Comparison of ENCODE assay signal across 8 cellular contexts in the genomic region with DNA sequence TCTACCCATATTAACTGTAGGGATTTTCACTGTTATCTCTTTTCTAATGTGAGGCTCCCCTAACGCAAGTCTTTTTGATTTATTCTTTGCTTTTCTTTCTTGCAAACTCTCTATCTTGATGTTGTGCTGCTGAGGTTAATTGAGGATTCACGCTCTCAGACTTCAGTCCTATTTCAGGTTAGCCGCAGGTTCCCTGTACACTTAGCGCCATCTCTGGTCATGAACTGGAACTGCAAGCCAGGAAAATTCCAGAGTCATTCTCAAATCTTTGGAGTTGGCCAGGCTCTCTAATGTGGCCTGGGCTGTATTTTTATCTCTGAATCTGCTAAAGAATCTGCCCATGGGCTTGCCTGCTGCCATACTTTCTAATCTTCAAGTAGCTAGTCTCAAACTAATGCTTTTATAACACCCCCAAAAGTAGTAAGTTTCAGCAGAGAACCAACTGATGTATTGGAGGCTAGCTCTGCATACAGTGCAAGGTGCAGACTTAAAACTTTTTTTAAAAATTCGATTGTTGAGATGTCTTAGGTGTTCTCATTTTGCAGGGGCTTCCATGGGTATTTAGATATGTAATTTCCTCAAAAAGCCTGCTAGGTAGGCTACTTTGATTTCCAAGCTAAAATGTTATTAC.
A peak's percentile ranks its signal among the peaks of the same experiment; 100 is the strongest.
DNase-seq lines count a peak whose midpoint lies in the region; ATAC-seq, FAIRE-seq and TF ChIP-seq lines count a peak whose summit lies in the region.

No MANE protein-coding gene starts in this region.

- POLR2A ChIA-PET in activated CD8-positive, alpha-beta T cell treated with anti-CD3 and anti-CD28 coated beads for 36 hours (lab: Charles Lee) = no interaction called here

- FAIRE-seq in GM18507 (lab: Jason Lieb, UNC) = peak; percentile 78

- intact Hi-C loops in activated CD8-positive, alpha-beta T cell treated with anti-CD3 and anti-CD28 coated beads for 36 hours (cut with micrococcal nuclease) = no loop called here

- H3K4me3 ChIP-seq in HL-60 (replicated peaks; ENCODE audit: insufficient read depth, low read length) = no peak overlapping the region

- H3K27ac ChIP-seq in C4-2B = no peak overlapping the region
- H3K27ac ChIP-seq in HL-60 (replicated peaks) = no peak overlapping the region

- CTCF ChIA-PET in activated CD8-positive, alpha-beta T cell treated with anti-CD3 and anti-CD28 coated beads for 36 hours (lab: Charles Lee) = interaction anchor here (0.6 to 1.5 kb wide), 10 partner anchors 11 to 138 kb away, joined by 3 to 8 read pairs (median 4); no protein-coding TSS in a partner anchor

- H3K27me3 Mint-ChIP-seq in activated CD8-positive, alpha-beta T cell treated with anti-CD3 and anti-CD28 coated beads for 36 hours = peaks cover 4% of the 10 kb centered on the region

- no peaks in the 10 kb centered on the region for H3K36me3 Mint-ChIP-seq in activated CD8-positive, alpha-beta T cell treated with anti-CD3 and anti-CD28 coated beads for 36 hours (ENCODE audit: low read depth)
- H3K36me3 Mint-ChIP-seq in stimulated activated effector memory CD8-positive, alpha-beta T cell treated with anti-CD3 and anti-CD28 coated beads, Interleukin-12 subunit alpha, Interleukin-12 subunit beta, amount 100 ng/mL, for 72 hours = no peaks in the 10 kb centered on the region

- no peak overlapping the region for H3K27ac Mint-ChIP-seq in activated CD8-positive, alpha-beta T cell treated with anti-CD3 and anti-CD28 coated beads for 36 hours
- H3K27ac Mint-ChIP-seq in stimulated activated effector memory CD8-positive, alpha-beta T cell treated with anti-CD3 and anti-CD28 coated beads, Interleukin-12 subunit alpha, Interleukin-12 subunit beta, amount 100 ng/mL, for 72 hours = no peak overlapping the region

- TF ChIP-seq CTCF in C4-2B (conservative IDR thresholded peaks at IDR 0.05) = peak; percentile 93
- TF ChIP-seq CTCF in HL-60 (IDR thresholded peaks at IDR 0.05; ENCODE audit: insufficient read depth, low read length) = peak; percentile 97
- peak; percentile 97 for TF ChIP-seq CTCF in activated CD8-positive, alpha-beta T cell treated with anti-CD3 and anti-CD28 coated beads for 36 hours (IDR thresholded peaks at IDR 0.05)

- H3K9me3 Mint-ChIP-seq in activated CD8-positive, alpha-beta T cell treated with anti-CD3 and anti-CD28 coated beads for 36 hours = no peaks in the 10 kb centered on the region
- H3K9me3 Mint-ChIP-seq in stimulated activated effector memory CD8-positive, alpha-beta T cell treated with anti-CD3 and anti-CD28 coated beads, Interleukin-12 subunit alpha, Interleukin-12 subunit beta, amount 100 ng/mL, for 72 hours = no peaks in the 10 kb centered on the region

- H3K4me3 Mint-ChIP-seq in activated CD8-positive, alpha-beta T cell treated with anti-CD3 and anti-CD28 coated beads for 36 hours = no peak overlapping the region
- H3K4me3 Mint-ChIP-seq in stimulated activated effector memory CD8-positive, alpha-beta T cell treated with anti-CD3 and anti-CD28 coated beads, Interleukin-12 subunit alpha, Interleukin-12 subunit beta, amount 100 ng/mL, for 72 hours = no peak overlapping the region

- no peak for DNase-seq in GM18507 (ENCODE audit: extremely low spot score, insufficient read length, low read depth)
- peak in 1 of 2 experiments; percentile 9 for DNase-seq in HL-60 (ENCODE audit: low read depth in 1 of 2, low spot score in 1 of 2)
- no peak for DNase-seq in activated CD8-positive, alpha-beta T cell treated with anti-CD3 and anti-CD28 coated beads for 36 hours
- DNase-seq in islet precursor cell = peak; percentile 68
- DNase-seq in stimulated activated effector memory CD8-positive, alpha-beta T cell treated with anti-CD3 and anti-CD28 coated beads, Interleukin-12 subunit alpha, Interleukin-12 subunit beta, amount 100 ng/mL, for 72 hours (ENCODE audit: low spot score in 2 of 2) = no peak

- peak; percentile 20 for ATAC-seq in activated CD8-positive, alpha-beta T cell treated with anti-CD3 and anti-CD28 coated beads for 36 hours
- ATAC-seq in HG02884 (IDR thresholded peaks at IDR 0.05; ENCODE audit: unreplicated experiment) (no peak), HG03025 (IDR thresholded peaks at IDR 0.05; ENCODE audit: low FRiP score, unreplicated experiment) (no peak)
- ATAC-seq in stimulated activated effector memory CD8-positive, alpha-beta T cell treated with anti-CD3 and anti-CD28 coated beads, Interleukin-12 subunit alpha, Interleukin-12 subunit beta, amount 100 ng/mL, for 72 hours = no peak

- H3K27me3 ChIP-seq in HL-60 (ENCODE audit: insufficient read depth, poor library complexity, severe bottlenecking) = no peaks in the 10 kb centered on the region

- H3K4me1 Mint-ChIP-seq in activated CD8-positive, alpha-beta T cell treated with anti-CD3 and anti-CD28 coated beads for 36 hours (ENCODE audit: low read depth) = no peaks in the 10 kb centered on the region
- no peaks in the 10 kb centered on the region for H3K4me1 Mint-ChIP-seq in stimulated activated effector memory CD8-positive, alpha-beta T cell treated with anti-CD3 and anti-CD28 coated beads, Interleukin-12 subunit alpha, Interleukin-12 subunit beta, amount 100 ng/mL, for 72 hours
